Comparison of ENCODE assay signal across 27 cellular contexts in the genomic region with DNA sequence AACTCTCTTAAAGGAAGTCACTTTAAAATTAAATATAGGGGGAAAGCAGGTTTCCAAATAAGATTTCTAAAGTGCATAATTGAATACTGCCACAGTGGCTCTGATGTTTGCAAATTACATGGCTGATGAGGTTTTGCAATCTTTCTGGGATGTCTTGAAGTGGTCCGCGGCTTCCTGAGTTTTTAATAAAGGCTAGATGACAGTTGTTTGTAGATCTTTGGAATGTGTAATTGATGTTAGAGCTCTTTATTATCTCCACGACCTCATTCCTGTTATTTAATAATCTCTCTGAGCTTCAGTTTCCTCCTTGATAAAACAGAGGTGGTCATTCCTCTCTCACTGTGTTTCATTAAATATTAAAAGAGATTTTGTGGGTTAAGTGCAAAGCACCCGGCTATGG. TPM values are rescaled to one million over a fixed set of nuclear protein-coding genes. Genes with fewer than 3 reads are reported as not detected.
DNase-seq lines count a peak whose midpoint lies in the region; ATAC-seq and TF ChIP-seq lines count a peak whose summit lies in the region.
"Had no signal": no experiment of that assay in that cellular context is flagged by ENCODE, and none has a peak within 500 bp of the region (broad histone marks: within the 10 kb centered on the region; RNA-seq: fewer than 3 reads in every experiment).

No MANE protein-coding gene starts in this region.

- no peaks in the 10 kb centered on the region for H3K9me3 Mint-ChIP-seq in mesothelial cell of epicardium
- H3K9me3 Mint-ChIP-seq in CD8-positive, alpha-beta memory T cell, result no peaks in the 10 kb centered on the region

- no peak for ATAC-seq in GM18519 (IDR thresholded peaks at IDR 0.05; ENCODE audit: low FRiP score, unreplicated experiment)
- ATAC-seq: K562 had no signal

- CTCF ChIA-PET in CD8-positive, alpha-beta memory T cell (lab: Charles Lee), result no interaction called here

- no peaks in the 10 kb centered on the region for H3K9me3 ChIP-seq in CD8-positive, alpha-beta memory T cell (ENCODE audit: low read length)
- H3K9me3 ChIP-seq: Caco-2, SJSA1 had no signal

- peak overlapping the region; percentile 6; the same call in 1 of the 2 replicates for H3K27ac ChIP-seq in VCaP
- no peak overlapping the region for H3K27ac ChIP-seq in CD8-positive, alpha-beta memory T cell (ENCODE audit: low read depth, low read length)
- H3K27ac ChIP-seq: SJSA1 had no signal

- no peaks in the 10 kb centered on the region for H3K27me3 ChIP-seq in CD8-positive, alpha-beta memory T cell (ENCODE audit: insufficient read depth, low read length, poor library complexity, severe bottlenecking)
- H3K27me3 ChIP-seq: SJSA1 had no signal

- H3K27me3 Mint-ChIP-seq in mesothelial cell of epicardium (ENCODE audit: low read depth), result no peaks in the 10 kb centered on the region
- H3K27me3 Mint-ChIP-seq in CD8-positive, alpha-beta memory T cell, result peaks cover 0 to 3% of the 10 kb centered on the region in 2 donors
- H3K27me3 Mint-ChIP-seq: CD4-positive, alpha-beta memory T cell had no signal

- H3K27ac Mint-ChIP-seq in mesothelial cell of epicardium, result peak overlapping the region; percentile 22
- H3K27ac Mint-ChIP-seq in CD8-positive, alpha-beta memory T cell, result no peak overlapping the region
- H3K27ac Mint-ChIP-seq: CD4-positive, alpha-beta memory T cell had no signal

- peaks cover 25% of the 10 kb centered on the region for H3K4me1 Mint-ChIP-seq in mesothelial cell of epicardium
- peaks cover 23 to 28% (median 28%) of the 10 kb centered on the region in 3 donors for H3K4me1 Mint-ChIP-seq in CD8-positive, alpha-beta memory T cell

- DNase-seq in NCI-H748 (lab: John Stamatoyannopoulos, UW; ENCODE audit: unreplicated experiment) (peak; percentile 32), NCI-H748 treated with DMSO at 0.1 percent for 48 hours (lab: John Stamatoyannopoulos, UW) (no peak), mesothelial cell of epicardium (ENCODE audit: low spot score in 2 of 2, unreplicated experiment in 2 of 2) (no peak), D341Med (ENCODE audit: low spot score) (no peak)
- DNase-seq in CD8-positive, alpha-beta memory T cell, result no peak
- DNase-seq: AML-193; C1 segment of cervical spinal cord; Caco-2; CD4-positive, alpha-beta memory T cell; DMS 273 treated with DMSO at 0.1 percent for 48 hours; DMS79; EL; GF-D8; HCEC 1CT; Kasumi-1; NCI-H1092 treated with DMSO at 0.1 percent for 48 hours; NCI-H1694; NCI-H2029 treated with DMSO at 0.1 percent for 48 hours; NCI-H2171; NCI-H345; NCI-H524; Right ventricle myocardium superior; RPMI8226 had no signal

- no peak overlapping the region for H3K4me3 Mint-ChIP-seq in mesothelial cell of epicardium
- no peak overlapping the region for H3K4me3 Mint-ChIP-seq in CD8-positive, alpha-beta memory T cell
- H3K4me3 Mint-ChIP-seq: CD4-positive, alpha-beta memory T cell had no signal

- no peaks in the 10 kb centered on the region for H3K4me1 ChIP-seq in CD8-positive, alpha-beta memory T cell (ENCODE audit: insufficient read depth, low read length)
- H3K4me1 ChIP-seq: Caco-2, SJSA1 had no signal

- no peaks in the 10 kb centered on the region for H3K36me3 ChIP-seq in CD8-positive, alpha-beta memory T cell (ENCODE audit: insufficient read depth, low read length)

- POLR2A ChIA-PET in CD8-positive, alpha-beta memory T cell (lab: Charles Lee), result no interaction called here

- no peak overlapping the region for H3K4me3 ChIP-seq in CD8-positive, alpha-beta memory T cell (ENCODE audit: low read length)
- H3K4me3 ChIP-seq: K562, SJSA1 had no signal

- TF ChIP-seq CTCF in VCaP (conservative IDR thresholded peaks at IDR 0.05) (no peak), mesothelial cell of epicardium (IDR thresholded peaks at IDR 0.05; ENCODE audit: unreplicated experiment) (no peak)

- peaks cover 12% of the 10 kb centered on the region for H3K36me3 Mint-ChIP-seq in mesothelial cell of epicardium
- peaks cover 0 to 6% (median 0%) of the 10 kb centered on the region in 3 donors for H3K36me3 Mint-ChIP-seq in CD8-positive, alpha-beta memory T cell

RNA-seq across cellular contexts. Expression of gene CEMIP, which starts 27.0 kb away (rescaled TPM):
- 0.70 to 1.2 TPM (median 0.83 TPM) in 3 replicates for total RNA-seq in mesothelial cell of epicardium
- not detected for total RNA-seq in CD8-positive, alpha-beta memory T cell
- not detected for polyA plus RNA-seq in CD8-positive, alpha-beta memory T cell
- total RNA-seq: Right ventricle myocardium superior had no signal
- polyA plus RNA-seq: K562 had no signal

RNA-seq across cellular contexts. Expression of gene ABHD17C, which starts 57.1 kb away (rescaled TPM):
- total RNA-seq in mesothelial cell of epicardium, result 17.0 to 18.0 TPM (median 17.9 TPM) in 3 replicates
- total RNA-seq in CD8-positive, alpha-beta memory T cell, result 1 to 10 TPM; 5.6 to 6.3 TPM
- polyA plus RNA-seq in CD8-positive, alpha-beta memory T cell, result 3.1 TPM
